In the genomic region with DNA sequence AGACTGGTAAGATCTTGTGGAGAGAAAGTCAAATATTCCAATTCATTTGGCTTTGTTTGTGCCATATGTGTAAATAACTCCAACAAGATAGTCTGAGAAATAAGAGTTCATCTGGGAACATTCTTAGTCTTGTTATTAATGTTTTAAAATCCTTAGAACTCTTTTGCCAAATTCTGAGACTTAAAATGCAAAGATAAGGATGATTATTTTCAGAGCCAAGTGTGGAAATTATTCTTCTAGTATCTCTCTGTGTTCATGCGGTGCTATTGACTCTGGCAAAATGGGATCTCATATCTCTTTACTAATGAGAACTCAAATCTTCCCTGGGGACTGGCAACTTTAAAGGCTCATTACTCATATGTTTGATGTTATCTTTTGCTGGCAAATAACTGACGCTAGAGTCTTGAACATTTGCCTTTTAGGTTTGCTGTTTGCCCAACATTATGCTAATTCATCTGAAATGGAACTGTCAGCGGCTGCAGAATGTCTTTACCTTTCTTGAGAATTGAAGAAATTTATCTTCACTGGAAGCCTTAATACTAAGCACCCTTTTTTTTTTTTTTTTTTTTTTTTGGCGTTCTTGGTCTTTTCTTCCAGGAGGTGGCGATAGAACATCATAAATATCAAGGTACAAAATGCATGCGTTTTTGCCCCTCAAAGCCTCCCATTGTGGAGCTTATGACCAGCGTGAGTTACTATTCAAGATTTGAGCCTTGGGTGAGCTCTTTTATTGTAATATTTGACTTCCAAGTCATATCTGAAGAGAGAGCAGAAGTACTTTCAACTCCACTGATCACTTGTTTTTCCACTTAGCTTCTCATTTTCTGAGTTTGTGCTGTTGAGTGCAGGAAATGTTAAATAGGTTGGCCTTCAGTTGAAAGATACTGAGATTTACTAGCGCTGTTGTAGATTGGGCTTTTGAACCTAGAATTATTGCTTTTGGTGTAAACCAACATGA, we compare ENCODE assay signal across 8 cellular contexts.
A peak's percentile ranks its signal among the peaks of the same experiment; 100 is the strongest.
DNase-seq lines count a peak whose midpoint lies in the region; ATAC-seq and TF ChIP-seq lines count a peak whose summit lies in the region.

No MANE protein-coding gene starts in this region.

- peak; percentile 11 to 13 for DNase-seq in activated CD4-positive, alpha-beta T cell treated with anti-CD3 and anti-CD28 coated beads for 4 hours
- no peak for DNase-seq in activated CD4-positive, alpha-beta T cell treated with anti-CD3 and anti-CD28 coated beads, Interleukin-2, amount 50 U/mL, for 48 hours
- peak; percentile 67 for DNase-seq in NCI-H510A treated with DMSO at 0.1 percent for 48 hours (lab: John Stamatoyannopoulos, UW)
- DNase-seq in immature natural killer cell: peak; percentile 31 to 51 (median 44)
- DNase-seq in stimulated activated naive CD8-positive, alpha-beta T cell treated with anti-CD3 and anti-CD28 coated beads, Interleukin-15, amount 100 ng/mL, for 72 hours: peak; percentile 8 to 10

- peak overlapping the region; percentile 18 to 68 (median 47) for H3K27ac Mint-ChIP-seq in brain
- H3K27ac Mint-ChIP-seq in immature natural killer cell: no peak overlapping the region
- no peak overlapping the region for H3K27ac Mint-ChIP-seq in stimulated activated naive CD8-positive, alpha-beta T cell treated with anti-CD3 and anti-CD28 coated beads, Interleukin-15, amount 100 ng/mL, for 72 hours

- peak overlapping the region in 4 of 5 experiments; percentile 8 to 46 (median 14) for H3K4me3 Mint-ChIP-seq in brain
- H3K4me3 Mint-ChIP-seq in immature natural killer cell: no peak overlapping the region
- no peak overlapping the region for H3K4me3 Mint-ChIP-seq in stimulated activated naive CD8-positive, alpha-beta T cell treated with anti-CD3 and anti-CD28 coated beads, Interleukin-15, amount 100 ng/mL, for 72 hours

- H3K9me3 Mint-ChIP-seq in brain (peaks cover 0 to 6% (median 0%) of the 10 kb centered on the region in 5 experiments), immature natural killer cell (no peaks in the 10 kb centered on the region)
- H3K9me3 Mint-ChIP-seq in stimulated activated naive CD8-positive, alpha-beta T cell treated with anti-CD3 and anti-CD28 coated beads, Interleukin-15, amount 100 ng/mL, for 72 hours: no peaks in the 10 kb centered on the region

- ATAC-seq in HG03175 (IDR thresholded peaks at IDR 0.05; ENCODE audit: unreplicated experiment) (peak; percentile 59), GM19395 (IDR thresholded peaks at IDR 0.05; ENCODE audit: unreplicated experiment) (no peak)
- ATAC-seq in stimulated activated naive CD8-positive, alpha-beta T cell treated with anti-CD3 and anti-CD28 coated beads, Interleukin-15, amount 100 ng/mL, for 72 hours: peak; percentile 66

- H3K36me3 Mint-ChIP-seq in brain: no peaks in the 10 kb centered on the region
- peaks cover 0 to 6% (median 0%) of the 10 kb centered on the region in 3 donors for H3K36me3 Mint-ChIP-seq in immature natural killer cell

- H3K4me1 Mint-ChIP-seq in brain: peaks cover 46% of the 10 kb centered on the region
- no peaks in the 10 kb centered on the region for H3K4me1 Mint-ChIP-seq in immature natural killer cell
- peaks cover 14% of the 10 kb centered on the region for H3K4me1 Mint-ChIP-seq in stimulated activated naive CD8-positive, alpha-beta T cell treated with anti-CD3 and anti-CD28 coated beads, Interleukin-15, amount 100 ng/mL, for 72 hours

- TF ChIP-seq CTCF in brain (conservative IDR thresholded peaks at IDR 0.05): peak; percentile 84 to 88

- H3K27me3 Mint-ChIP-seq in brain (peaks cover 11% of the 10 kb centered on the region), immature natural killer cell (ENCODE audit: low read depth in 3 of 3) (peaks cover 0 to 6% (median 0%) of the 10 kb centered on the region in 3 donors)
- H3K27me3 Mint-ChIP-seq in stimulated activated naive CD8-positive, alpha-beta T cell treated with anti-CD3 and anti-CD28 coated beads, Interleukin-15, amount 100 ng/mL, for 72 hours: no peaks in the 10 kb centered on the region

Comparison
In these comparisons a context has a peak if more than half of its experiments do, and no peak if none do; other contexts are left out.
1. DNase-seq: peak in activated CD4-positive, alpha-beta T cell treated with anti-CD3 and anti-CD28 coated beads for 4 hours (2 of 2), NCI-H510A treated with DMSO at 0.1 percent for 48 hours (single experiment), immature natural killer cell (3 of 3) and stimulated activated naive CD8-positive, alpha-beta T cell treated with anti-CD3 and anti-CD28 coated beads, Interleukin-15, amount 100 ng/mL, for 72 hours (2 of 2); none in activated CD4-positive, alpha-beta T cell treated with anti-CD3 and anti-CD28 coated beads, Interleukin-2, amount 50 U/mL, for 48 hours (0 of 2).
2. H3K27ac Mint-ChIP-seq: peak in brain (5 of 5); none in immature natural killer cell (0 of 6) and stimulated activated naive CD8-positive, alpha-beta T cell treated with anti-CD3 and anti-CD28 coated beads, Interleukin-15, amount 100 ng/mL, for 72 hours (0 of 2).
3. H3K4me3 Mint-ChIP-seq: peak in brain (4 of 5); none in immature natural killer cell (0 of 5) and stimulated activated naive CD8-positive, alpha-beta T cell treated with anti-CD3 and anti-CD28 coated beads, Interleukin-15, amount 100 ng/mL, for 72 hours (0 of 2).